ENCODE assay signal across 8 cellular contexts in genomic region chr2:85326406-85326945, GRCh38. TPM values are rescaled to one million over a fixed set of nuclear protein-coding genes. Genes with fewer than 3 reads are reported as not detected.
DNase-seq lines count a peak whose midpoint lies in the region; ATAC-seq and TF ChIP-seq lines count a peak whose summit lies in the region.

No MANE protein-coding gene starts in this region.

- H3K9me3 Mint-ChIP-seq in activated naive CD8-positive, alpha-beta T cell treated with anti-CD3 and anti-CD28 coated beads, Interleukin-2, amount 10 ng/mL, durations not matched to agents 7 days and 5 days, result no peaks in the 10 kb centered on the region

- peak overlapping the region; percentile 99 for H3K4me3 Mint-ChIP-seq in activated naive CD8-positive, alpha-beta T cell treated with anti-CD3 and anti-CD28 coated beads, Interleukin-2, amount 10 ng/mL, durations not matched to agents 7 days and 5 days

- no peaks in the 10 kb centered on the region for H3K27me3 ChIP-seq in foreskin keratinocyte

- DNase-seq in DMS 273 (lab: John Stamatoyannopoulos, UW; ENCODE audit: unreplicated experiment) (peak; percentile 60), DMS 273 treated with DMSO at 0.1 percent for 48 hours (lab: John Stamatoyannopoulos, UW) (no peak), RWPE1 (ENCODE audit: low spot score) (peak; percentile 10), inferior parietal cortex (ENCODE audit: extremely low spot score) (peak; percentile 28), foreskin keratinocyte (no peak)
- DNase-seq in activated naive CD8-positive, alpha-beta T cell treated with anti-CD3 and anti-CD28 coated beads, Interleukin-2, amount 10 ng/mL, durations not matched to agents 7 days and 5 days, result peak; percentile 61
- DNase-seq in stimulated activated CD8-positive, alpha-beta memory T cell treated with anti-CD3 and anti-CD28 coated beads, Interleukin-4, amount 100 ng/mL, for 48 hours, result peak; percentile 62

- CTCF ChIA-PET in RWPE1 (lab: Yijun Ruan, JAX), result interaction anchor here (2.4 kb wide), 1 partner anchor 226 kb away, joined by 5 read pairs; no protein-coding TSS in a partner anchor

- peak overlapping the region; percentile 100 for H3K27ac Mint-ChIP-seq in activated naive CD8-positive, alpha-beta T cell treated with anti-CD3 and anti-CD28 coated beads, Interleukin-2, amount 10 ng/mL, durations not matched to agents 7 days and 5 days

- H3K36me3 Mint-ChIP-seq in activated naive CD8-positive, alpha-beta T cell treated with anti-CD3 and anti-CD28 coated beads, Interleukin-2, amount 10 ng/mL, durations not matched to agents 7 days and 5 days, result peaks cover 60% of the 10 kb centered on the region

- H3K27me3 Mint-ChIP-seq in activated naive CD8-positive, alpha-beta T cell treated with anti-CD3 and anti-CD28 coated beads, Interleukin-2, amount 10 ng/mL, durations not matched to agents 7 days and 5 days, result no peaks in the 10 kb centered on the region

- TF ChIP-seq CTCF in RWPE1 (conservative IDR thresholded peaks at IDR 0.05; ENCODE audit: low read depth) (no peak), foreskin keratinocyte (conservative IDR thresholded peaks at IDR 0.05) (no peak)

- H3K4me1 Mint-ChIP-seq in activated naive CD8-positive, alpha-beta T cell treated with anti-CD3 and anti-CD28 coated beads, Interleukin-2, amount 10 ng/mL, durations not matched to agents 7 days and 5 days, result peaks cover 38% of the 10 kb centered on the region

- peaks cover 13% of the 10 kb centered on the region for H3K4me1 ChIP-seq in foreskin keratinocyte

- H3K27ac ChIP-seq in RWPE1, result peak overlapping the region; percentile 89
- H3K27ac ChIP-seq in foreskin keratinocyte, result no peak overlapping the region

- ATAC-seq in HG02973 (IDR thresholded peaks at IDR 0.05; ENCODE audit: unreplicated experiment) (peak; percentile 34), foreskin keratinocyte (no peak)
- ATAC-seq in activated naive CD8-positive, alpha-beta T cell treated with anti-CD3 and anti-CD28 coated beads, Interleukin-2, amount 10 ng/mL, durations not matched to agents 7 days and 5 days (ENCODE audit: low read depth), result peak; percentile 32

- POLR2A ChIA-PET in RWPE1 (lab: Yijun Ruan, JAX; ENCODE audit: low non-redundant PET), result interaction anchor here (0.8 to 0.9 kb wide), 2 partner anchors 14 to 28 kb away, joined by 3 to 8 read pairs; partner anchors contain the start of genes ELMOD3 and RETSAT
- POLR2A ChIA-PET in activated naive CD8-positive, alpha-beta T cell treated with anti-CD3 and anti-CD28 coated beads, Interleukin-2, amount 10 ng/mL, durations not matched to agents 7 days and 5 days (lab: Charles Lee), result interaction anchor here (0.6 to 4.9 kb wide), 20 partner anchors 8 to 1459 kb away, joined by 3 to 84 read pairs (median 8); partner anchors contain the start of genes ELMOD3, GGCX, KCMF1 and MAT2A

RNA-seq across cellular contexts. Expression of gene TGOLN2, which starts 1.3 kb away (rescaled TPM):
- total RNA-seq in activated naive CD8-positive, alpha-beta T cell treated with anti-CD3 and anti-CD28 coated beads, Interleukin-2, amount 10 ng/mL, durations not matched to agents 7 days and 5 days, result 100 to 1,000 TPM; 144 to 148 TPM
- total RNA-seq in foreskin keratinocyte, result 38.7 and 39.8 TPM in 2 replicates
- polyA plus RNA-seq in foreskin keratinocyte, result 10.3 and 11.8 TPM in 2 replicates

RNA-seq across cellular contexts. Expression of gene RETSAT, which starts 27.9 kb away (rescaled TPM):
- 10 to 100 TPM; 28.8 to 29.7 TPM for total RNA-seq in activated naive CD8-positive, alpha-beta T cell treated with anti-CD3 and anti-CD28 coated beads, Interleukin-2, amount 10 ng/mL, durations not matched to agents 7 days and 5 days
- 38.4 and 42.0 TPM in 2 replicates for total RNA-seq in foreskin keratinocyte
- 22.2 and 29.2 TPM in 2 replicates for polyA plus RNA-seq in foreskin keratinocyte

RNA-seq across cellular contexts. Expression of gene ELMOD3, which starts 28.1 kb away (rescaled TPM):
- 10 to 100 TPM; 23.1 to 26.4 TPM for total RNA-seq in activated naive CD8-positive, alpha-beta T cell treated with anti-CD3 and anti-CD28 coated beads, Interleukin-2, amount 10 ng/mL, durations not matched to agents 7 days and 5 days
- total RNA-seq in foreskin keratinocyte, result 14.1 and 14.8 TPM in 2 replicates
- polyA plus RNA-seq in foreskin keratinocyte, result 10.8 and 11.2 TPM in 2 replicates

Comparison
In these comparisons a context has a peak if more than half of its experiments do, and no peak if none do; other contexts are left out.
1. DNase-seq: peak in DMS 273 (single experiment), RWPE1 (single experiment), activated naive CD8-positive, alpha-beta T cell treated with anti-CD3 and anti-CD28 coated beads, Interleukin-2, amount 10 ng/mL, durations not matched to agents 7 days and 5 days (single experiment), inferior parietal cortex (single experiment) and stimulated activated CD8-positive, alpha-beta memory T cell treated with anti-CD3 and anti-CD28 coated beads, Interleukin-4, amount 100 ng/mL, for 48 hours (single experiment); none in DMS 273 treated with DMSO at 0.1 percent for 48 hours (single experiment) and foreskin keratinocyte (0 of 2).